ENCODE assay signal across 1 cellular context in the genomic region with DNA sequence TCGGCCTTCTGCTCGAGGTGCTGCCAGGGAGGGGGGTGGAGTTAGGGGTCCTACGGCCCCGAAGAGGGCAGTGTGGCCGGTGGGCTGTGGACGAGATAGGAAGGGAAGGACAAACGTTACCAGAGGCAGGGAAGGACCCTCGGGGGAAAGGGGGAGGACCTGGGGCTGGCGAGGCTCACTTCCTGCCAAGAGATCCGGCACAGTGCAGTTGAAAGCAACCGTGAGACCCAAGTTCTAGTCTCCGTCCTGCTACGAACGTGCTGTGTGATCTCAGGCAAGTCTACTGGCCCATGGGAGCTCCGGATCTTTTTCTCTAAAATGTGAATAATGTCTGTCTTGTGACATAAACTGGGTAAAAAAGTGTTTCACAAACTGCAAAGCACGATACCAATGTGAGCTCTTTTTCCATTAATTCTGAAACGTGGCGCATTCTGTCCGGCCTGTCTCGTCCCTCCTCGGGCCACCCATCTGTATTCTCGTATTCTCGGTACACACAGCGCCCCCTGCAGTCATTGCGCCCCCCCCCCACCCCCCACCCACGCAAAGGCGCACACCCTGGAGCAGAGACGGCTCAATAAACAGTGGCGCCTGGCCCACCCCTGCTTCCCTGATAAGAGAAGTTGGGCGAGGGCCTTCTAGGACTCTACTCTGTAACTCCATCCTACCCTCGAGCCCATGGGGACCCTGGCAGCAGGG.
TF ChIP-seq lines count a peak whose summit lies in the region.

No MANE protein-coding gene starts in this region.

TF ChIP-seq in endothelial cell of umbilical vein, 7 proteins besides CTCF, POLR2A, EP300 and RAD21:
- TF ChIP-seq POLR2AphosphoS5 (IDR thresholded peaks at IDR 0.05; ENCODE audit: insufficient read depth, low read depth, low read length) (no peak), EZH2 (IDR thresholded peaks at IDR 0.05; ENCODE audit: borderline replicate concordance, low read depth, low read length, severe bottlenecking) (no peak), FOS (IDR thresholded peaks at IDR 0.05; ENCODE audit: borderline replicate concordance, insufficient read depth, low read length) (no peak), GATA2 (IDR thresholded peaks at IDR 0.05; ENCODE audit: insufficient read depth, insufficient read length, low read depth, low read length) (no peak), MYC (IDR thresholded peaks at IDR 0.05; ENCODE audit: low read depth, low read length) (no peak), JUN (IDR thresholded peaks at IDR 0.05; ENCODE audit: borderline replicate concordance, insufficient read depth, insufficient read length, low read depth) (no peak)
- TF ChIP-seq, protein P1, sequence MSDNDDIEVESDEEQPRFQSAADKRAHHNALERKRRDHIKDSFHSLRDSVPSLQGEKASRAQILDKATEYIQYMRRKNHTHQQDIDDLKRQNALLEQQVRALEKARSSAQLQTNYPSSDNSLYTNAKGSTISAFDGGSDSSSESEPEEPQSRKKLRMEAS (IDR thresholded peaks at IDR 0.05; ENCODE audit: insufficient read depth, insufficient read length) = no peak
